ENCODE assay signal across 1 cellular context in the genomic region with DNA sequence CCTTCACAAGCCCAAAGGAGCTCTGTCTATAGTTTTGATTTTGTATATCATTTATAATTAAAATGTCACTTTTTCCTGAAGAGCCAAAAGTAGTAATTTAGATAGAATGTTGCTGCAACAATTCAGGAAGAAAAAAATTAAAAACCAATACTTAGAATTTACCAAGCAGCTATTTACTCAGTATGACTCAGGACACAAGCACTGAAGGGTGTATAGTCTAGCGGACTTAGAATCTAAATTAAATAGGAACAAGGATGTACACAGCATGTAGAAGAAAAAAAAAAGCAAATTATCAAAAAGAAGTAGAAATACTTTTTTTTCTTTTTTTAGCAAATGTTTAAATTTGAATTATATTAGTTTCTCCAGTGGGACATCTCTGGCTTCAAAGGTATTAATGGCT.
TF ChIP-seq lines count a peak whose summit lies in the region.

No MANE protein-coding gene starts in this region.

TF ChIP-seq in HepG2, 621 proteins besides CTCF, POLR2A, EP300 and RAD21:
- TF ChIP-seq, protein P1, sequence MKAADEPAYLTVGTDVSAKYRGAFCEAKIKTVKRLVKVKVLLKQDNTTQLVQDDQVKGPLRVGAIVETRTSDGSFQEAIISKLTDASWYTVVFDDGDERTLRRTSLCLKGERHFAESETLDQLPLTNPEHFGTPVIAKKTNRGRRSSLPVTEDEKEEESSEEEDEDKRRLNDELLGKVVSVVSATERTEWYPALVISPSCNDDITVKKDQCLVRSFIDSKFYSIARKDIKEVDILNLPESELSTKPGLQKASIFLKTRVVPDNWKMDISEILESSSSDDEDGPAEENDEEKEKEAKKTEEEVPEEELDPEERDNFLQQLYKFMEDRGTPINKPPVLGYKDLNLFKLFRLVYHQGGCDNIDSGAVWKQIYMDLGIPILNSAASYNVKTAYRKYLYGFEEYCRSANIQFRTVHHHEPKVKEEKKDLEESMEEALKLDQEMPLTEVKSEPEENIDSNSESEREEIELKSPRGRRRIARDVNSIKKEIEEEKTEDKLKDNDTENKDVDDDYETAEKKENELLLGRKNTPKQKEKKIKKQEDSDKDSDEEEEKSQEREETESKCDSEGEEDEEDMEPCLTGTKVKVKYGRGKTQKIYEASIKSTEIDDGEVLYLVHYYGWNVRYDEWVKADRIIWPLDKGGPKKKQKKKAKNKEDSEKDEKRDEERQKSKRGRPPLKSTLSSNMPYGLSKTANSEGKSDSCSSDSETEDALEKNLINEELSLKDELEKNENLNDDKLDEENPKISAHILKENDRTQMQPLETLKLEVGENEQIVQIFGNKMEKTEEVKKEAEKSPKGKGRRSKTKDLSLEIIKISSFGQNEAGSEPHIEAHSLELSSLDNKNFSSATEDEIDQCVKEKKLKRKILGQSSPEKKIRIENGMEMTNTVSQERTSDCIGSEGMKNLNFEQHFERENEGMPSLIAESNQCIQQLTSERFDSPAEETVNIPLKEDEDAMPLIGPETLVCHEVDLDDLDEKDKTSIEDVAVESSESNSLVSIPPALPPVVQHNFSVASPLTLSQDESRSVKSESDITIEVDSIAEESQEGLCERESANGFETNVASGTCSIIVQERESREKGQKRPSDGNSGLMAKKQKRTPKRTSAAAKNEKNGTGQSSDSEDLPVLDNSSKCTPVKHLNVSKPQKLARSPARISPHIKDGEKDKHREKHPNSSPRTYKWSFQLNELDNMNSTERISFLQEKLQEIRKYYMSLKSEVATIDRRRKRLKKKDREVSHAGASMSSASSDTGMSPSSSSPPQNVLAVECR (CRISPR knock-in tag; IDR thresholded peaks at IDR 0.05; ENCODE audit: borderline replicate concordance) = no peak
